ENCODE assay signal across 7 cellular contexts in genomic region chr2:58904091-58904490, GRCh38.
"Had no signal": no experiment of that assay in that cellular context is flagged by ENCODE, and none has a peak within 500 bp of the region (broad histone marks: within the 10 kb centered on the region; RNA-seq: fewer than 3 reads in every experiment).

No MANE protein-coding gene starts in this region.

- ATAC-seq: HCT116, HepG2 had no signal

- H3K4me3 Mint-ChIP-seq: HFFc6, IgD-negative memory B cell had no signal

- H3K27ac Mint-ChIP-seq: HFFc6, IgD-negative memory B cell had no signal

- H3K9me3 Mint-ChIP-seq: HFFc6, IgD-negative memory B cell had no signal

- DNase-seq: GM23248, GOT3, H7, HFFc6 had no signal

- H3K36me3 Mint-ChIP-seq: IgD-negative memory B cell had no signal
